9 cellular contexts compared by ENCODE assay signal in the genomic region with DNA sequence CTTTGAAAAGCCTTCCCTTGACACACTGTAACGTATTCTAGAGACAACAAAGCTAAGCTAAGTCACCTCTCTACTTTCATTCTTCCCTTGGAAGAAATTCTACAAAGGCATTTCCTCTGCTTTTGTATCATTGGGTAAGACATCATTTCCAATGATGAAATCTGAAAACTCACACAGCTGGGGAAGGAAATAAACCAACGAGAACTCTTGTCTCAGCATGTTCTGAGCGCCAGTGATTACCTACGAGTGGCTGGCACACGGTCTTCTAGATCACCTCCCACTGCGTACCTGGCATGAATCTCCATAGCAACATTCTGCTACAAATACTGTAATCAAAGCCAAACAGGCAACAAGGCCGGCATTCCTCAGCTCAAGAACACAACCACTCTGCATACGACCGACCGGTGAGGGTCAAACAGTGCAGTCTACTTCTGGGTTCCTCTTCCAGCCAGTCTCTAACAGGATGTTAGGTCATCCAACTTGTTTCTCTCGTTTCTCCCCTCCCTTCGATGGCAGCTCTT. TPM values are rescaled to one million over a fixed set of nuclear protein-coding genes. Genes with fewer than 3 reads are reported as not detected.
DNase-seq lines count a peak whose midpoint lies in the region; ATAC-seq, FAIRE-seq and TF ChIP-seq lines count a peak whose summit lies in the region.
"Had no signal": no experiment of that assay in that cellular context is flagged by ENCODE, and none has a peak within 500 bp of the region (broad histone marks: within the 10 kb centered on the region; RNA-seq: fewer than 3 reads in every experiment).

No MANE protein-coding gene starts in this region.

- peaks cover 47% of the 10 kb centered on the region for H4K20me1 ChIP-seq in K562 (replicated peaks; ENCODE audit: control insufficient read depth, insufficient read depth, low read length)
- H4K20me1 ChIP-seq in smooth muscle cell (ENCODE audit: low read depth), result peaks cover 98% of the 10 kb centered on the region

- peak; percentile 68 for ATAC-seq in K562

- BruUV-seq in K562 (replicated peaks; lab: Mats Ljungman, UMichigan), result no TSS peak

- H3K27me3 ChIP-seq in HUES6 (ENCODE audit: control insufficient read depth, insufficient read depth, low read length) (peaks cover 5% of the 10 kb centered on the region), K562 (ENCODE audit: control insufficient read depth in 2 of 2, insufficient read depth in 2 of 2, low read length in 2 of 2) (no peaks in the 10 kb centered on the region), smooth muscle cell (ENCODE audit: low read depth) (no peaks in the 10 kb centered on the region)

- no peaks in the 10 kb centered on the region for H3K36me3 ChIP-seq in HUES6 (ENCODE audit: control insufficient read depth, insufficient read depth, low read length)
- H3K36me3 ChIP-seq in K562 (ENCODE audit: control insufficient read depth, insufficient read depth, low read length), result peaks cover 12% of the 10 kb centered on the region; the same call in 1 of the 3 replicates
- no peaks in the 10 kb centered on the region for H3K36me3 ChIP-seq in smooth muscle cell (ENCODE audit: low read depth)

- H3F3A ChIP-seq in smooth muscle cell (ENCODE audit: low read depth), result peaks cover 47% of the 10 kb centered on the region

- TF ChIP-seq EP300 in K562 (IDR thresholded peaks at IDR 0.05; ENCODE audit: low read length), result no peak

- H3K79me2 ChIP-seq in K562 (ENCODE audit: control insufficient read depth, insufficient read depth, low read length) (peaks cover 96% of the 10 kb centered on the region), smooth muscle cell (ENCODE audit: low read depth) (peaks cover 79% of the 10 kb centered on the region)

- no peak overlapping the region for H3K27ac ChIP-seq in HUES6 (ENCODE audit: low read depth, low read length)
- peak overlapping the region; percentile 79 for H3K27ac ChIP-seq in K562 (ENCODE audit: extremely low read depth, low read depth, low read length)
- peak overlapping the region; percentile 95 for H3K27ac ChIP-seq in smooth muscle cell (ENCODE audit: low read depth)
- H3K27ac ChIP-seq: SK-N-MC had no signal

- H2AFZ ChIP-seq in K562 (ENCODE audit: low read depth, low read length), result no peak overlapping the region
- no peak overlapping the region for H2AFZ ChIP-seq in smooth muscle cell (ENCODE audit: low read depth)

- DNase-seq in GM10248 (ENCODE audit: extremely low spot score) (peak; percentile 54), SIG-M5 (lab: John Stamatoyannopoulos, UW) (peak; percentile 52), K562 (ENCODE audit: extremely low read depth in 1 of 4, low spot score in 3 of 4) (peak in 2 of 4 experiments; percentile 45 to 60), immature natural killer cell (peak in 1 of 3 donors; percentile 43), smooth muscle cell (lab: John Stamatoyannopoulos, UW; ENCODE audit: unreplicated experiment) (no peak), NCI-H146 treated with DMSO at 0.1 percent for 48 hours (lab: John Stamatoyannopoulos, UW; ENCODE audit: unreplicated experiment) (no peak), COLO829 (ENCODE audit: low spot score) (no peak)

- H3K9me3 ChIP-seq in HUES6 (ENCODE audit: control insufficient read depth, insufficient read depth, low read depth, low read length) (no peaks in the 10 kb centered on the region), K562 (replicated peaks; ENCODE audit: control insufficient read depth, insufficient read depth, low read depth, low read length) (no peaks in the 10 kb centered on the region), smooth muscle cell (replicated peaks; ENCODE audit: low read depth) (no peaks in the 10 kb centered on the region)

- H3K36me3 Mint-ChIP-seq in immature natural killer cell, result no peaks in the 10 kb centered on the region

- H3K4me1 ChIP-seq in HUES6 (ENCODE audit: control insufficient read depth, insufficient read depth, low read length) (peaks cover 51% of the 10 kb centered on the region), K562 (replicated peaks in 1 of 2; ENCODE audit: control insufficient read depth in 2 of 2, insufficient read depth in 2 of 2, low read length in 2 of 2) (peaks cover 41 to 76% of the 10 kb centered on the region in 2 experiments), smooth muscle cell (ENCODE audit: low read depth) (peaks cover 52% of the 10 kb centered on the region)

- FAIRE-seq in K562 (lab: Jason Lieb, UNC), result peak; percentile 75

- TF ChIP-seq RAD21 in K562 (CRISPR knock-in tag; conservative IDR thresholded peaks at IDR 0.05 in 1 of 2, IDR thresholded peaks at IDR 0.05 in 1 of 2), result no peak

- 15% methylated on average over 12 of the region's 12 CpGs for WGBS in K562 (ENCODE audit: insufficient coverage, low coverage, missing lambda C conversion rate)
- WGBS in smooth muscle cell (ENCODE audit: low lambda C conversion rate), result 38% methylated on average over 12 of the region's 12 CpGs

- intact Hi-C loops in K562 (cut with micrococcal nuclease), result loop anchor here (10.0 kb wide), 1 partner anchor 347 kb away; a partner anchor contains a TSS

- POLR2A ChIA-PET in GM10248 (lab: Yijun Ruan, JAX) (interaction anchor here (0.6 to 1.0 kb wide), 2 partner anchors 15 to 344 kb away, joined by 3 to 4 read pairs; a partner anchor contains a TSS), K562 (lab: Yijun Ruan, JAX) (interaction anchor here (0.9 to 1.4 kb wide), 6 partner anchors 8 to 349 kb away, joined by 3 to 8 read pairs (median 4); a partner anchor contains a TSS)

- H3K27ac Mint-ChIP-seq in immature natural killer cell, result peak overlapping the region; percentile 86 to 98 (median 90)

- H3K4me2 ChIP-seq in K562 (ENCODE audit: insufficient read depth, low read length) (peak overlapping the region; percentile 69), smooth muscle cell (peak overlapping the region; percentile 58)

- CTCF ChIA-PET in GM10248 (lab: Yijun Ruan, JAX) (interaction anchor here (0.9 to 2.0 kb wide), 6 partner anchors 8 to 45 kb away, joined by 3 to 10 read pairs (median 4); no protein-coding TSS in a partner anchor), K562 (lab: Yijun Ruan, JAX; ENCODE audit: low intra/inter-chr PET ratio) (no interaction called here)

- TF ChIP-seq CTCF in GM10248 (IDR thresholded peaks at IDR 0.05; ENCODE audit: control extremely low read depth, extremely low read depth, low read depth, missing control alignments) (no peak), K562 (IDR thresholded peaks at IDR 0.05 in 2 of 3, conservative IDR thresholded peaks at IDR 0.05 in 1 of 3; ENCODE audit: insufficient read depth in 2 of 3, low read depth in 1 of 3, low read length in 3 of 3) (no peak), smooth muscle cell (IDR thresholded peaks at IDR 0.05; ENCODE audit: borderline replicate concordance, insufficient read depth, poor library complexity, severe bottlenecking) (no peak)

- in situ Hi-C loops in K562 (cut with MboI), result no loop called here

- H3K9me3 Mint-ChIP-seq in immature natural killer cell, result no peaks in the 10 kb centered on the region

- peaks cover 3 to 19% (median 11%) of the 10 kb centered on the region in 3 donors for H3K27me3 Mint-ChIP-seq in immature natural killer cell (ENCODE audit: low read depth in 3 of 3)

- no peak for TF ChIP-seq POLR2A in K562 (conservative IDR thresholded peaks at IDR 0.05)

- peaks cover 92 to 98% of the 10 kb centered on the region in 2 donors for H3K4me1 Mint-ChIP-seq in immature natural killer cell

- H3K9ac ChIP-seq in HUES6 (ENCODE audit: low read length), result no peak overlapping the region
- peak overlapping the region; percentile 40 to 65; a peak in 3 of 4 replicates for H3K9ac ChIP-seq in K562 (ENCODE audit: insufficient read depth in 1 of 2, low read depth in 2 of 2, low read length in 2 of 2)
- H3K9ac ChIP-seq in smooth muscle cell (ENCODE audit: low read depth), result peak overlapping the region; percentile 77

- H3K4me3 ChIP-seq in HUES6 (ENCODE audit: low read depth, low read length) (0 out of 2 replicates have a peak overlapping the region, but pooled peaks have one; percentile 2), K562 (peak overlapping the region; percentile 14; the same call in 1 of the 2 replicates), smooth muscle cell (no peak overlapping the region)
- H3K4me3 ChIP-seq: SK-N-MC had no signal

- H3K4me3 Mint-ChIP-seq in immature natural killer cell, result peak overlapping the region; percentile 72 to 95 (median 85)

- H3K9me1 ChIP-seq in K562 (ENCODE audit: control insufficient read depth, insufficient read depth, low read length), result no peaks in the 10 kb centered on the region

RNA-seq across cellular contexts. Expression of a gene that starts 7.6 kb away (rescaled TPM):
- 49.3 and 58.0 TPM in 2 replicates for total RNA-seq in K562 (2011; cell fraction: chromatin; rRNA removed; ENCODE audit: low replicate concordance)
- 33.2 and 33.4 TPM in 2 replicates for total RNA-seq in K562 (2011; cell fraction: nucleolus; rRNA removed)
- total RNA-seq in K562 (2011; cell fraction: nucleoplasm; rRNA removed), result 41.1 and 66.6 TPM in 2 replicates
- total RNA-seq in K562 (2014; rRNA removed), result 27.9 and 34.1 TPM in 2 replicates
- 9.5 and 12.3 TPM in 2 replicates for total RNA-seq in K562 (2014; rRNA removed; fragmentation: Illumina TruSeq; extraction: Trizol)
- 18.1 and 18.5 TPM in 2 replicates for total RNA-seq in K562 (2015; rRNA removed; fragmentation: Illumina TruSeq; extraction: Trizol)
- total RNA-seq in K562 (2021), result 35.8 and 37.4 TPM in 2 replicates
- polyA plus RNA-seq in K562 (2011; rRNA removed), result 13.8 TPM in 2 replicates
- polyA plus RNA-seq in K562 (2011; cell fraction: cytosol; rRNA removed), result 19.4 and 30.1 TPM in 2 replicates
- 22.7 and 30.0 TPM in 2 replicates for polyA plus RNA-seq in K562 (2011; cell fraction: nucleus; rRNA removed)
- 18.5 and 22.9 TPM in 2 replicates for polyA plus RNA-seq in K562 (2012)
- 17.9 and 24.0 TPM in 2 replicates for polyA plus RNA-seq in K562 (2014; fragmentation: Illumina TruSeq; extraction: Trizol)
- under 1 TPM; 0.28 to 0.34 TPM for polyA plus RNA-seq in K562 (2014; fragmentation: Nextera tagmentation; extraction: Ambion mirVana)
- polyA plus RNA-seq in K562 (2014; rRNA removed), result 24.7 and 33.3 TPM in 2 replicates
- polyA minus RNA-seq in K562 (2011; rRNA and poly(A)+ RNA removed), result 12.2 and 15.1 TPM in 2 replicates
- polyA minus RNA-seq in K562 (2011; cell fraction: cytosol; rRNA and poly(A)+ RNA removed), result 13.9 and 17.0 TPM in 2 replicates
- 11.8 and 13.6 TPM in 2 replicates for polyA minus RNA-seq in K562 (2011; cell fraction: nucleus; rRNA and poly(A)+ RNA removed)
- 10 to 100 TPM; 39.5 to 70.1 (median 43.6) TPM for polyA plus RNA-seq in immature natural killer cell
- total RNA-seq in smooth muscle cell, result 14.8 and 20.4 TPM in 2 replicates
- polyA plus RNA-seq in smooth muscle cell, result 25.3 and 37.9 TPM in 2 replicates

RNA-seq across cellular contexts. Expression of a gene that starts 53.0 kb away (rescaled TPM):
- 70.1 and 194 TPM in 2 replicates for total RNA-seq in K562 (2011; cell fraction: chromatin; rRNA removed; ENCODE audit: low replicate concordance)
- total RNA-seq in K562 (2011; cell fraction: nucleolus; rRNA removed), result 103 and 109 TPM in 2 replicates
- 63.5 and 76.8 TPM in 2 replicates for total RNA-seq in K562 (2011; cell fraction: nucleoplasm; rRNA removed)
- total RNA-seq in K562 (2014; rRNA removed), result 29.2 and 30.4 TPM in 2 replicates
- total RNA-seq in K562 (2014; rRNA removed; fragmentation: Illumina TruSeq; extraction: Trizol), result 6.4 and 8.6 TPM in 2 replicates
- 12.0 and 13.2 TPM in 2 replicates for total RNA-seq in K562 (2015; rRNA removed; fragmentation: Illumina TruSeq; extraction: Trizol)
- 27.8 and 31.0 TPM in 2 replicates for total RNA-seq in K562 (2021)
- 14.2 and 17.2 TPM in 2 replicates for polyA plus RNA-seq in K562 (2011; rRNA removed)
- 8.8 and 22.2 TPM in 2 replicates for polyA plus RNA-seq in K562 (2011; cell fraction: cytosol; rRNA removed)
- 107 and 176 TPM in 2 replicates for polyA plus RNA-seq in K562 (2011; cell fraction: nucleus; rRNA removed)
- polyA plus RNA-seq in K562 (2012), result 15.6 and 30.3 TPM in 2 replicates
- polyA plus RNA-seq in K562 (2014; fragmentation: Illumina TruSeq; extraction: Trizol), result 21.7 and 33.6 TPM in 2 replicates
- under 1 TPM; 0.15 to 0.45 TPM for polyA plus RNA-seq in K562 (2014; fragmentation: Nextera tagmentation; extraction: Ambion mirVana)
- 27.0 and 29.1 TPM in 2 replicates for polyA plus RNA-seq in K562 (2014; rRNA removed)
- 5.7 and 11.0 TPM in 2 replicates for polyA minus RNA-seq in K562 (2011; rRNA and poly(A)+ RNA removed)
- polyA minus RNA-seq in K562 (2011; cell fraction: cytosol; rRNA and poly(A)+ RNA removed), result 6.4 and 7.5 TPM in 2 replicates
- polyA minus RNA-seq in K562 (2011; cell fraction: nucleus; rRNA and poly(A)+ RNA removed), result 23.3 and 26.9 TPM in 2 replicates
- 10 to 100 TPM in 1 of 3 donors, 1 to 10 TPM in 2; 4.4 to 14.6 (median 5.1) TPM for polyA plus RNA-seq in immature natural killer cell
- 7.4 and 27.8 TPM in 2 replicates for total RNA-seq in smooth muscle cell
- polyA plus RNA-seq in smooth muscle cell, result 6.0 and 13.7 TPM in 2 replicates

Comparison
In these comparisons a context has a peak if more than half of its experiments do, and no peak if none do; other contexts are left out.
1. DNase-seq: peak in GM10248 (single experiment) and SIG-M5 (single experiment); none in smooth muscle cell (single experiment), NCI-H146 treated with DMSO at 0.1 percent for 48 hours (single experiment) and COLO829 (single experiment).